In the genomic region with DNA sequence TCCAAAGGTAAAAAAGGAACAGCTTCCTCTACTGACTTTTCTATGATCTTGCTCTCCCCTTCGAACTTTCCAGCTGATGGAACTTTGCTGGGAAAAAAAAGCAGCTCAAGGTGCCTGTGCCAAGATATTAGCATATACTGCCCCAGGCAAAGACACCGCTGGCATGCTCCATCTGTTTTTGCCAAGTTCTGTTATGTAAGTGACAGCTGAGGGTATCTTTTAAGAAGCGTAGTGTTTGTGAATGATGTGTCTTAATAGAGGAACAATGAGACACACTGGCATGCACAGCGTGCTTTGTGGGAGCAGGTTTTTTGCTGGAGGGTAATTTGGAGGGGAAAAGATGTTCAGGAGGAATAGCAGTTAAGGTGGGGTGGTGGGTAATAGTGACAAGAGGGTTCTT, we compare ENCODE assay signal across 23 cellular contexts. TPM values are rescaled to one million over a fixed set of nuclear protein-coding genes. Genes with fewer than 3 reads are reported as not detected.
DNase-seq lines count a peak whose midpoint lies in the region; ATAC-seq and TF ChIP-seq lines count a peak whose summit lies in the region.
"Had no signal": no experiment of that assay in that cellular context is flagged by ENCODE, and none has a peak within 500 bp of the region (broad histone marks: within the 10 kb centered on the region; RNA-seq: fewer than 3 reads in every experiment).

No MANE protein-coding gene starts in this region.

- ATAC-seq in GM21528 (IDR thresholded peaks at IDR 0.05; ENCODE audit: low FRiP score, unreplicated experiment), result no peak
- ATAC-seq: activated CD8-positive, alpha-beta memory T cell treated with anti-CD3 and anti-CD28 coated beads, Interleukin-2, amount 10 ng/mL, durations not matched to agents 7 days and 5 days; GM23338 had no signal

- H3K4me3 ChIP-seq in epithelial cell of esophagus (ENCODE audit: low read length), result no peak overlapping the region
- H3K4me3 ChIP-seq: BLaER1, GM23338 had no signal

- DNase-seq in DMS 273 (lab: John Stamatoyannopoulos, UW; ENCODE audit: unreplicated experiment), result peak; percentile 76
- DNase-seq in NCI-H2171 treated with DMSO at 0.1 percent for 48 hours (lab: John Stamatoyannopoulos, UW), result peak; percentile 66
- peak; percentile 71 for DNase-seq in epithelial cell of esophagus (ENCODE audit: low read depth)
- peak; percentile 57 for DNase-seq in myocyte (ENCODE audit: low read depth)
- no peak for DNase-seq in NCI-H2081 (lab: John Stamatoyannopoulos, UW)
- no peak for DNase-seq in activated CD4-positive, alpha-beta T cell treated with anti-CD3 and anti-CD28 coated beads, Interleukin-2, amount 50 U/mL, for 48 hours
- DNase-seq in NCI-H82 treated with DMSO at 0.1 percent for 48 hours (lab: John Stamatoyannopoulos, UW; ENCODE audit: unreplicated experiment), result no peak
- DNase-seq: ACHN; activated CD8-positive, alpha-beta memory T cell treated with anti-CD3 and anti-CD28 coated beads, Interleukin-2, amount 10 ng/mL, durations not matched to agents 7 days and 5 days; anterior cingulate cortex; Caco-2; foreskin fibroblast; hippocampal formation; NCI-H1417; NCI-H2107; NCI-H526 treated with DMSO at 0.1 percent for 48 hours; retina; SIG-M5; stimulated activated CD4-positive, alpha-beta T cell treated with anti-CD3 and anti-CD28 coated beads, Interleukin-12 subunit alpha, Interleukin-12 subunit beta, amount 100 ng/mL, for 4 hours had no signal

- no peak for TF ChIP-seq CTCF in epithelial cell of esophagus (IDR thresholded peaks at IDR 0.05; ENCODE audit: insufficient read depth, low read depth, low read length, missing control alignments)

RNA-seq across cellular contexts. Expression of gene SLC4A3, which starts 47.8 kb away (rescaled TPM):
- 4.3 and 7.0 TPM in 2 replicates for total RNA-seq in myocyte
- polyA plus RNA-seq in myocyte (2012), result 9.1 TPM
- total RNA-seq: activated CD8-positive, alpha-beta memory T cell treated with anti-CD3 and anti-CD28 coated beads, Interleukin-2, amount 10 ng/mL, durations not matched to agents 7 days and 5 days; activated T-helper 1 cell treated with anti-CD3 and anti-CD28 coated beads, Interleukin-12 subunit alpha, Interleukin-12 subunit beta, Interleukin-2, Interleukin-4 antibody, amounts not matched to agents 30 ng/mL and 10 ng/mL and 1 ng/mL, durations not matched to agents 14 hours and 24 hours and 36 hours had no signal

Comparison
In these comparisons a context has a peak if more than half of its experiments do, and no peak if none do; other contexts are left out.
1. DNase-seq: peak in DMS 273 (single experiment), NCI-H2171 treated with DMSO at 0.1 percent for 48 hours (single experiment), epithelial cell of esophagus (single experiment) and myocyte (single experiment); none in NCI-H2081 (0 of 2), activated CD4-positive, alpha-beta T cell treated with anti-CD3 and anti-CD28 coated beads, Interleukin-2, amount 50 U/mL, for 48 hours (0 of 2) and NCI-H82 treated with DMSO at 0.1 percent for 48 hours (single experiment).